Comparison of ENCODE assay signal across 12 cellular contexts in genomic region chr1:19338323-19338762, GRCh38. TPM values are rescaled to one million over a fixed set of nuclear protein-coding genes. Genes with fewer than 3 reads are reported as not detected.
DNase-seq lines count a peak whose midpoint lies in the region; ATAC-seq and TF ChIP-seq lines count a peak whose summit lies in the region.
"Had no signal": no experiment of that assay in that cellular context is flagged by ENCODE, and none has a peak within 500 bp of the region (broad histone marks: within the 10 kb centered on the region; RNA-seq: fewer than 3 reads in every experiment).

No MANE protein-coding gene starts in this region.

- no peaks in the 10 kb centered on the region for H3K9me3 Mint-ChIP-seq in activated CD4-positive, alpha-beta T cell treated with anti-CD3 and anti-CD28 coated beads for 36 hours (ENCODE audit: low read depth)
- no peaks in the 10 kb centered on the region for H3K9me3 Mint-ChIP-seq in WTC11
- no peaks in the 10 kb centered on the region for H3K9me3 Mint-ChIP-seq in natural killer cell treated with Interleukin-12 subunit alpha and Interleukin-12 subunit beta and Interleukin-15 and Interleukin-18, amount 100 ng/mL, for 72 hours
- H3K9me3 Mint-ChIP-seq: activated B cell treated with CpG ODN at 0.5 μM for 24 hours; activated naive CD4-positive, alpha-beta T cell treated with anti-CD3 and anti-CD28 coated beads for 36 hours; memory B cell had no signal

- CTCF ChIA-PET in activated CD4-positive, alpha-beta T cell treated with anti-CD3 and anti-CD28 coated beads for 36 hours (lab: Charles Lee) = no interaction called here
- CTCF ChIA-PET in WTC11 (lab: Charles Lee) = interaction anchor here (0.7 to 3.2 kb wide), 13 partner anchors 16 to 366 kb away, joined by 3 to 18 read pairs (median 4); no protein-coding TSS in a partner anchor

- intact Hi-C loops in activated CD4-positive, alpha-beta T cell treated with anti-CD3 and anti-CD28 coated beads for 36 hours (cut with DNase I, micrococcal nuclease) = loop anchor here in 1 of 2 experiments (5.0 kb wide), 1 partner anchor 259 kb away; a partner anchor contains a TSS

- peaks cover 34% of the 10 kb centered on the region for H3K4me1 Mint-ChIP-seq in activated CD4-positive, alpha-beta T cell treated with anti-CD3 and anti-CD28 coated beads for 36 hours
- peaks cover 34% of the 10 kb centered on the region for H3K4me1 Mint-ChIP-seq in WTC11
- peaks cover 0 to 9% of the 10 kb centered on the region in 2 donors for H3K4me1 Mint-ChIP-seq in natural killer cell treated with Interleukin-12 subunit alpha and Interleukin-12 subunit beta and Interleukin-15 and Interleukin-18, amount 100 ng/mL, for 72 hours (ENCODE audit: low read depth in 2 of 2)
- H3K4me1 Mint-ChIP-seq: activated B cell treated with CpG ODN at 0.5 μM for 24 hours had no signal

- peaks cover 34% of the 10 kb centered on the region for H3K36me3 Mint-ChIP-seq in activated CD4-positive, alpha-beta T cell treated with anti-CD3 and anti-CD28 coated beads for 36 hours (ENCODE audit: low read depth)
- peaks cover 6% of the 10 kb centered on the region for H3K36me3 Mint-ChIP-seq in WTC11
- H3K36me3 Mint-ChIP-seq in natural killer cell treated with Interleukin-12 subunit alpha and Interleukin-12 subunit beta and Interleukin-15 and Interleukin-18, amount 100 ng/mL, for 72 hours = no peaks in the 10 kb centered on the region

- no peak for ATAC-seq in activated CD4-positive, alpha-beta T cell treated with anti-CD3 and anti-CD28 coated beads for 36 hours
- ATAC-seq in WTC11 = peak; percentile 75
- ATAC-seq in natural killer cell treated with Interleukin-12 subunit alpha and Interleukin-12 subunit beta and Interleukin-15 and Interleukin-18, amount 100 ng/mL, for 72 hours = no peak
- no peak for ATAC-seq in GM19351 (IDR thresholded peaks at IDR 0.05; ENCODE audit: unreplicated experiment)
- ATAC-seq: A549 had no signal

- POLR2A ChIA-PET in activated CD4-positive, alpha-beta T cell treated with anti-CD3 and anti-CD28 coated beads for 36 hours (lab: Charles Lee) = no interaction called here
- POLR2A ChIA-PET in WTC11 (lab: Charles Lee) = interaction anchor here (1.0 kb wide), 1 partner anchor 244 kb away, joined by 3 read pairs; no protein-coding TSS in a partner anchor

- no peak overlapping the region for H3K4me3 ChIP-seq in retinal pigment epithelial cell (ENCODE audit: low read length)
- H3K4me3 ChIP-seq: A549 had no signal

- TF ChIP-seq CTCF in WTC11 (IDR thresholded peaks at IDR 0.05) (peak; percentile 33; the same call in 1 of the 2 replicates), retinal pigment epithelial cell (conservative IDR thresholded peaks at IDR 0.05; ENCODE audit: low read depth, low read length) (peak; percentile 36)

- no peak overlapping the region for H3K4me3 Mint-ChIP-seq in activated CD4-positive, alpha-beta T cell treated with anti-CD3 and anti-CD28 coated beads for 36 hours
- peak overlapping the region; percentile 56 for H3K4me3 Mint-ChIP-seq in WTC11
- no peak overlapping the region for H3K4me3 Mint-ChIP-seq in natural killer cell treated with Interleukin-12 subunit alpha and Interleukin-12 subunit beta and Interleukin-15 and Interleukin-18, amount 100 ng/mL, for 72 hours
- H3K4me3 Mint-ChIP-seq: activated B cell treated with CpG ODN at 0.5 μM for 24 hours; activated naive CD4-positive, alpha-beta T cell treated with anti-CD3 and anti-CD28 coated beads for 36 hours; memory B cell had no signal

- H3K27ac Mint-ChIP-seq in activated CD4-positive, alpha-beta T cell treated with anti-CD3 and anti-CD28 coated beads for 36 hours = peak overlapping the region; percentile 51
- H3K27ac Mint-ChIP-seq in WTC11 = peak overlapping the region; percentile 98
- H3K27ac Mint-ChIP-seq in natural killer cell treated with Interleukin-12 subunit alpha and Interleukin-12 subunit beta and Interleukin-15 and Interleukin-18, amount 100 ng/mL, for 72 hours = no peak overlapping the region
- H3K27ac Mint-ChIP-seq: activated B cell treated with CpG ODN at 0.5 μM for 24 hours; activated naive CD4-positive, alpha-beta T cell treated with anti-CD3 and anti-CD28 coated beads for 36 hours; memory B cell had no signal

- no peaks in the 10 kb centered on the region for H3K27me3 Mint-ChIP-seq in activated CD4-positive, alpha-beta T cell treated with anti-CD3 and anti-CD28 coated beads for 36 hours
- no peaks in the 10 kb centered on the region for H3K27me3 Mint-ChIP-seq in WTC11 (ENCODE audit: low read depth)
- H3K27me3 Mint-ChIP-seq in natural killer cell treated with Interleukin-12 subunit alpha and Interleukin-12 subunit beta and Interleukin-15 and Interleukin-18, amount 100 ng/mL, for 72 hours = no peaks in the 10 kb centered on the region
- H3K27me3 Mint-ChIP-seq: activated B cell treated with CpG ODN at 0.5 μM for 24 hours, memory B cell had no signal

- no peak for DNase-seq in activated CD4-positive, alpha-beta T cell treated with anti-CD3 and anti-CD28 coated beads for 36 hours
- DNase-seq in activated CD4-positive, alpha-beta T cell treated with anti-CD3 and anti-CD28 coated beads for 1 hour = no peak
- DNase-seq in WTC11 (ENCODE audit: low spot score) = peak; percentile 90
- peak; percentile 60 for DNase-seq in iPS DF 19.7 (ENCODE audit: low read depth, low spot score)
- DNase-seq in retinal pigment epithelial cell (ENCODE audit: low read depth) = no peak
- DNase-seq in NCI-H1930 (lab: John Stamatoyannopoulos, UW) = no peak
- no peak for DNase-seq in natural killer cell treated with Interleukin-12 subunit alpha and Interleukin-12 subunit beta and Interleukin-15 and Interleukin-18, amount 100 ng/mL, for 72 hours (ENCODE audit: low spot score)
- DNase-seq: activated B cell treated with CpG ODN at 0.5 μM for 24 hours; activated naive CD4-positive, alpha-beta T cell treated with anti-CD3 and anti-CD28 coated beads for 36 hours had no signal

TF ChIP-seq in WTC11, 78 proteins besides CTCF, POLR2A, EP300 and RAD21 (continues in another document):
- TF ChIP-seq TEAD4 (CRISPR knock-in tag; IDR thresholded peaks at IDR 0.05) = no peak
- TF ChIP-seq GABPB1 (CRISPR knock-in tag; IDR thresholded peaks at IDR 0.05) = peak; percentile 62; the same call in 1 of the 2 replicates
- 0 out of 2 replicates have a peak, but pooled peaks have one; percentile 24 for TF ChIP-seq ZNF121 (CRISPR knock-in tag; IDR thresholded peaks at IDR 0.05)
- TF ChIP-seq PREB (CRISPR knock-in tag; IDR thresholded peaks at IDR 0.05; ENCODE audit: borderline replicate concordance) = no peak
- TF ChIP-seq USF2 (CRISPR knock-in tag; IDR thresholded peaks at IDR 0.05) = peak; percentile 18; the same call in 1 of the 2 replicates
- peak; percentile 62; the same call in 1 of the 2 replicates for TF ChIP-seq ZBTB21 (CRISPR knock-in tag; IDR thresholded peaks at IDR 0.05; ENCODE audit: borderline replicate concordance)

RNA-seq across cellular contexts. Expression of gene SLC66A1, which starts 26.2 kb away (rescaled TPM):
- 1 to 10 TPM; 5.9 to 6.5 TPM for total RNA-seq in activated CD4-positive, alpha-beta T cell treated with anti-CD3 and anti-CD28 coated beads for 36 hours
- 12.8 to 14.2 TPM (median 14.1 TPM) in 3 replicates for total RNA-seq in WTC11 (2021)
- total RNA-seq in natural killer cell treated with Interleukin-12 subunit alpha and Interleukin-12 subunit beta and Interleukin-15 and Interleukin-18, amount 100 ng/mL, for 72 hours = 10 to 100 TPM; 10.0 to 14.9 TPM

RNA-seq across cellular contexts. Expression of gene AKR7A2, which starts 26.4 kb away (rescaled TPM):
- 10 to 100 TPM; 41.3 to 43.0 TPM for total RNA-seq in activated CD4-positive, alpha-beta T cell treated with anti-CD3 and anti-CD28 coated beads for 36 hours
- 43.4 to 51.6 TPM (median 50.6 TPM) in 3 replicates for total RNA-seq in WTC11 (2021)
- total RNA-seq in natural killer cell treated with Interleukin-12 subunit alpha and Interleukin-12 subunit beta and Interleukin-15 and Interleukin-18, amount 100 ng/mL, for 72 hours = 10 to 100 TPM; 29.6 to 37.7 TPM

RNA-seq across cellular contexts. Expression of gene AKR7A3, which starts 49.8 kb away (rescaled TPM):
- total RNA-seq in activated CD4-positive, alpha-beta T cell treated with anti-CD3 and anti-CD28 coated beads for 36 hours = under 1 TPM; 0.39 to 0.60 TPM
- total RNA-seq in WTC11 (2021) = 1.3 to 1.5 TPM (median 1.5 TPM) in 3 replicates
- total RNA-seq in natural killer cell treated with Interleukin-12 subunit alpha and Interleukin-12 subunit beta and Interleukin-15 and Interleukin-18, amount 100 ng/mL, for 72 hours = 1 to 10 TPM in 1 of 2 donors, under 1 TPM in 1; 0.43 to 2.0 TPM

Comparison
In these comparisons a context has a peak if more than half of its experiments do, and no peak if none do; other contexts are left out.
1. DNase-seq: peak in WTC11 (single experiment) and iPS DF 19.7 (single experiment); none in activated CD4-positive, alpha-beta T cell treated with anti-CD3 and anti-CD28 coated beads for 36 hours (single experiment), activated CD4-positive, alpha-beta T cell treated with anti-CD3 and anti-CD28 coated beads for 1 hour (single experiment), retinal pigment epithelial cell (single experiment), NCI-H1930 (0 of 2) and natural killer cell treated with Interleukin-12 subunit alpha and Interleukin-12 subunit beta and Interleukin-15 and Interleukin-18, amount 100 ng/mL, for 72 hours (single experiment).
2. H3K27ac Mint-ChIP-seq: peak in activated CD4-positive, alpha-beta T cell treated with anti-CD3 and anti-CD28 coated beads for 36 hours (single experiment) and WTC11 (single experiment); none in natural killer cell treated with Interleukin-12 subunit alpha and Interleukin-12 subunit beta and Interleukin-15 and Interleukin-18, amount 100 ng/mL, for 72 hours (0 of 2).